33 cellular contexts compared by ENCODE assay signal in genomic region chr11:92822410-92822809, GRCh38.
"Had no signal": no experiment of that assay in that cellular context is flagged by ENCODE, and none has a peak within 500 bp of the region (broad histone marks: within the 10 kb centered on the region; RNA-seq: fewer than 3 reads in every experiment).

No MANE protein-coding gene starts in this region.

- H3K27ac ChIP-seq: ascending aorta, breast epithelium, cardiac muscle cell, coronary artery, dorsolateral prefrontal cortex, gastrocnemius medialis, heart right ventricle, VCaP had no signal

- H3K4me3 ChIP-seq: ascending aorta, breast epithelium, cardiac muscle cell, coronary artery, dorsolateral prefrontal cortex, gastrocnemius medialis, heart right ventricle had no signal

- H3K27me3 Mint-ChIP-seq: activated CD4-positive, alpha-beta memory T cell treated with anti-CD3 and anti-CD28 coated beads for 36 hours; activated CD4-positive, alpha-beta T cell treated with anti-CD3 and anti-CD28 coated beads for 36 hours; activated CD4-positive, alpha-beta T cell treated with anti-CD3 and anti-CD28 coated beads, Interleukin-2, amount 10 ng/mL, durations not matched to agents 24 days and 14 days; activated CD8-positive, alpha-beta memory T cell treated with anti-CD3 and anti-CD28 coated beads, Interleukin-2, amount 10 ng/mL, durations not matched to agents 7 days and 5 days; central memory CD8-positive, alpha-beta T cell; dendritic cell treated with granulocyte-macrophage colony-stimulating factor and Interleukin-4, amounts not matched to agents 40 ng/mL and 50 ng/mL, for 4 days had no signal

- H3K27ac Mint-ChIP-seq: activated CD4-positive, alpha-beta memory T cell treated with anti-CD3 and anti-CD28 coated beads for 36 hours; activated CD4-positive, alpha-beta T cell treated with anti-CD3 and anti-CD28 coated beads for 36 hours; activated CD4-positive, alpha-beta T cell treated with anti-CD3 and anti-CD28 coated beads, Interleukin-2, amount 10 ng/mL, durations not matched to agents 24 days and 14 days; activated CD8-positive, alpha-beta memory T cell treated with anti-CD3 and anti-CD28 coated beads, Interleukin-2, amount 10 ng/mL, durations not matched to agents 7 days and 5 days; activated CD8-positive, alpha-beta T cell treated with anti-CD3 and anti-CD28 coated beads, Interleukin-2, amount 10 ng/mL, durations not matched to agents 7 days and 5 days; activated naive CD4-positive, alpha-beta T cell treated with anti-CD3 and anti-CD28 coated beads for 36 hours; activated naive CD4-positive, alpha-beta T cell treated with anti-CD3 and anti-CD28 coated beads, Interleukin-2, amount 50 U/mL, for 72 hours; activated naive CD8-positive, alpha-beta T cell treated with anti-CD3 and anti-CD28 coated beads, Interleukin-2, amount 10 ng/mL, durations not matched to agents 7 days and 5 days; activated T-helper 1 cell treated with anti-CD3 and anti-CD28 coated beads, Interleukin-12 subunit alpha, Interleukin-12 subunit beta, Interleukin-2, Interleukin-4 antibody, amounts not matched to agents 30 ng/mL and 10 ng/mL and 1 ng/mL, durations not matched to agents 14 hours and 24 hours and 36 hours; activated T-helper 2 cell treated with anti-CD3 and anti-CD28 coated beads, Interferon-gamma antibody, Interleukin-2, Interleukin-4, amounts not matched to agents 10 μg/mL and 5 μg/mL and 100 μg/mL, durations not matched to agents 14 hours and 24 hours and 36 hours; brain; dendritic cell treated with granulocyte-macrophage colony-stimulating factor and Interleukin-4, amounts not matched to agents 40 ng/mL and 50 ng/mL, for 4 days; endodermal cell had no signal

- H3K27me3 ChIP-seq: ascending aorta, breast epithelium, dorsolateral prefrontal cortex, gastrocnemius medialis had no signal

- H3K4me3 Mint-ChIP-seq: activated CD4-positive, alpha-beta memory T cell treated with anti-CD3 and anti-CD28 coated beads for 36 hours; activated CD4-positive, alpha-beta T cell treated with anti-CD3 and anti-CD28 coated beads for 36 hours; activated CD4-positive, alpha-beta T cell treated with anti-CD3 and anti-CD28 coated beads, Interleukin-2, amount 10 ng/mL, durations not matched to agents 24 days and 14 days; activated CD8-positive, alpha-beta memory T cell treated with anti-CD3 and anti-CD28 coated beads, Interleukin-2, amount 10 ng/mL, durations not matched to agents 7 days and 5 days; activated CD8-positive, alpha-beta T cell treated with anti-CD3 and anti-CD28 coated beads, Interleukin-2, amount 10 ng/mL, durations not matched to agents 7 days and 5 days; activated naive CD4-positive, alpha-beta T cell treated with anti-CD3 and anti-CD28 coated beads for 36 hours; activated naive CD8-positive, alpha-beta T cell treated with anti-CD3 and anti-CD28 coated beads, Interleukin-2, amount 10 ng/mL, durations not matched to agents 7 days and 5 days; activated T-helper 1 cell treated with anti-CD3 and anti-CD28 coated beads, Interleukin-12 subunit alpha, Interleukin-12 subunit beta, Interleukin-2, Interleukin-4 antibody, amounts not matched to agents 30 ng/mL and 10 ng/mL and 1 ng/mL, durations not matched to agents 14 hours and 24 hours and 36 hours; brain; central memory CD8-positive, alpha-beta T cell; dendritic cell treated with granulocyte-macrophage colony-stimulating factor and Interleukin-4, amounts not matched to agents 40 ng/mL and 50 ng/mL, for 4 days; endodermal cell had no signal

- H3K36me3 ChIP-seq: ascending aorta, breast epithelium, cardiac muscle cell, gastrocnemius medialis, heart right ventricle had no signal

- H3K9me3 ChIP-seq: ascending aorta, breast epithelium, gastrocnemius medialis, heart right ventricle had no signal

- DNase-seq: activated CD4-positive, alpha-beta memory T cell treated with anti-CD3 and anti-CD28 coated beads for 36 hours; activated CD4-positive, alpha-beta T cell treated with anti-CD3 and anti-CD28 coated beads for 36 hours; activated CD4-positive, alpha-beta T cell treated with anti-CD3 and anti-CD28 coated beads, Interleukin-2, amount 10 ng/mL, durations not matched to agents 24 days and 14 days; activated CD4-positive, CD25-positive, alpha-beta regulatory T cell; activated CD4-positive, CD25-positive, alpha-beta regulatory T cell treated with anti-CD3 and anti-CD28 coated beads, Interleukin-2, amount 50 U/mL, for 72 hours; activated CD8-positive, alpha-beta memory T cell treated with anti-CD3 and anti-CD28 coated beads, Interleukin-2, amount 10 ng/mL, durations not matched to agents 7 days and 5 days; activated CD8-positive, alpha-beta memory T cell treated with anti-CD3 and anti-CD28 coated beads, Interleukin-2, amount 50 U/mL, for 4 hours; activated CD8-positive, alpha-beta T cell treated with anti-CD3 and anti-CD28 coated beads, Interleukin-2, amount 10 ng/mL, durations not matched to agents 7 days and 5 days; activated effector memory CD4-positive, alpha-beta T cell treated with anti-CD3 and anti-CD28 coated beads, Interleukin-2, amount 50 U/mL, for 16 hours; activated naive CD4-positive, alpha-beta T cell treated with anti-CD3 and anti-CD28 coated beads for 36 hours; activated naive CD8-positive, alpha-beta T cell treated with anti-CD3 and anti-CD28 coated beads, Interleukin-2, amount 10 ng/mL, durations not matched to agents 7 days and 5 days; activated T-cell treated with anti-CD3 and anti-CD28 coated beads, Interleukin-2, amount 50 U/mL, for 1 hour; activated T-cell treated with anti-CD3 and anti-CD28 coated beads, Interleukin-2, amount 50 U/mL, for 48 hours; dorsolateral prefrontal cortex; effector memory CD4-positive, alpha-beta T cell; endodermal cell; foreskin fibroblast; gastrocnemius medialis; glutamatergic neuron; heart right ventricle; T-helper 2 cell had no signal

- ATAC-seq: activated CD4-positive, alpha-beta T cell treated with anti-CD3 and anti-CD28 coated beads for 36 hours; activated CD8-positive, alpha-beta memory T cell treated with anti-CD3 and anti-CD28 coated beads, Interleukin-2, amount 10 ng/mL, durations not matched to agents 7 days and 5 days; activated CD8-positive, alpha-beta T cell treated with anti-CD3 and anti-CD28 coated beads, Interleukin-2, amount 10 ng/mL, durations not matched to agents 7 days and 5 days; activated naive CD4-positive, alpha-beta T cell treated with anti-CD3 and anti-CD28 coated beads, Interleukin-2, amount 50 U/mL, for 72 hours; esophagus mucosa; gastrocnemius medialis; heart right ventricle had no signal

- H3K4me1 Mint-ChIP-seq: activated CD4-positive, alpha-beta T cell treated with anti-CD3 and anti-CD28 coated beads for 36 hours; activated CD4-positive, alpha-beta T cell treated with anti-CD3 and anti-CD28 coated beads, Interleukin-2, amount 10 ng/mL, durations not matched to agents 24 days and 14 days; activated CD8-positive, alpha-beta memory T cell treated with anti-CD3 and anti-CD28 coated beads, Interleukin-2, amount 10 ng/mL, durations not matched to agents 7 days and 5 days; activated naive CD8-positive, alpha-beta T cell treated with anti-CD3 and anti-CD28 coated beads, Interleukin-2, amount 10 ng/mL, durations not matched to agents 7 days and 5 days; central memory CD8-positive, alpha-beta T cell had no signal

- H3K9me3 Mint-ChIP-seq: activated CD4-positive, alpha-beta memory T cell treated with anti-CD3 and anti-CD28 coated beads for 36 hours; activated CD4-positive, alpha-beta T cell treated with anti-CD3 and anti-CD28 coated beads, Interleukin-2, amount 10 ng/mL, durations not matched to agents 24 days and 14 days; activated naive CD4-positive, alpha-beta T cell treated with anti-CD3 and anti-CD28 coated beads for 36 hours; activated T-helper 1 cell treated with anti-CD3 and anti-CD28 coated beads, Interleukin-12 subunit alpha, Interleukin-12 subunit beta, Interleukin-2, Interleukin-4 antibody, amounts not matched to agents 30 ng/mL and 10 ng/mL and 1 ng/mL, durations not matched to agents 14 hours and 24 hours and 36 hours; activated T-helper 2 cell treated with anti-CD3 and anti-CD28 coated beads, Interferon-gamma antibody, Interleukin-2, Interleukin-4, amounts not matched to agents 10 μg/mL and 5 μg/mL and 100 μg/mL, durations not matched to agents 14 hours and 24 hours and 36 hours; brain; dendritic cell treated with granulocyte-macrophage colony-stimulating factor and Interleukin-4, amounts not matched to agents 40 ng/mL and 50 ng/mL, for 4 days; endodermal cell had no signal

- H3K36me3 Mint-ChIP-seq: activated CD4-positive, alpha-beta memory T cell treated with anti-CD3 and anti-CD28 coated beads for 36 hours; activated CD8-positive, alpha-beta memory T cell treated with anti-CD3 and anti-CD28 coated beads, Interleukin-2, amount 10 ng/mL, durations not matched to agents 7 days and 5 days; activated naive CD8-positive, alpha-beta T cell treated with anti-CD3 and anti-CD28 coated beads, Interleukin-2, amount 10 ng/mL, durations not matched to agents 7 days and 5 days had no signal
